In genomic region chr12:153080-153746, GRCh38 we compare ENCODE assay signal across 8 cellular contexts.
DNase-seq lines count a peak whose midpoint lies in the region; ATAC-seq and TF ChIP-seq lines count a peak whose summit lies in the region.

No MANE protein-coding gene starts in this region.

- peaks cover 8% of the 10 kb centered on the region for H3K27me3 Mint-ChIP-seq in activated T-cell treated with anti-CD3 and anti-CD28 coated beads, Interleukin-2, amount 50 U/mL, for 72 hours (ENCODE audit: low read depth)

- TF ChIP-seq RAD21 in Ishikawa (IDR thresholded peaks at IDR 0.05; ENCODE audit: low read depth), result peak; percentile 68

- intact Hi-C loops in PC-3 (cut with micrococcal nuclease), result no loop called here
- intact Hi-C loops in psoas muscle (cut with DNase I), result no loop called here

- H3K79me2 ChIP-seq in PC-3 (ENCODE audit: low read length), result no peaks in the 10 kb centered on the region

- H3K4me3 Mint-ChIP-seq in activated T-cell treated with anti-CD3 and anti-CD28 coated beads, Interleukin-2, amount 50 U/mL, for 72 hours, result no peak overlapping the region

- H3K36me3 ChIP-seq in PC-3 (ENCODE audit: low read depth, low read length) (no peaks in the 10 kb centered on the region; the same call in 1 of the 2 replicates), psoas muscle (ENCODE audit: insufficient read depth in 1 of 2, low read depth in 1 of 2) (no peaks in the 10 kb centered on the region)

- H2AFZ ChIP-seq in PC-3 (ENCODE audit: low read length), result no peak overlapping the region

- H3K27ac ChIP-seq in PC-3 (ENCODE audit: low read length) (no peak overlapping the region), psoas muscle (no peak overlapping the region)

- TF ChIP-seq CTCF in GM12875 (IDR thresholded peaks at IDR 0.05; ENCODE audit: borderline replicate concordance, insufficient read depth, low read depth, low read length), result peak; percentile 90
- TF ChIP-seq CTCF in PC-3 (conservative IDR thresholded peaks at IDR 0.05; ENCODE audit: low read depth, low read length), result peak; percentile 83
- peak; percentile 34 for TF ChIP-seq CTCF in psoas muscle (IDR thresholded peaks at IDR 0.05)

- H3K4me1 ChIP-seq in PC-3 (ENCODE audit: insufficient read depth, low read length) (no peaks in the 10 kb centered on the region), psoas muscle (no peaks in the 10 kb centered on the region)

- 14 to 17% (median 17%) methylated on average over 11 of the region's 11 CpGs for WGBS in psoas muscle, 3 donors

- TF ChIP-seq EP300 in Ishikawa (IDR thresholded peaks at IDR 0.05; ENCODE audit: borderline replicate concordance), result no peak

- CTCF ChIA-PET in PC-3 (lab: Charles Lee), result no interaction called here

- no peaks in the 10 kb centered on the region for H3F3A ChIP-seq in PC-3 (ENCODE audit: low read length, unreplicated experiment)

- no peaks in the 10 kb centered on the region for H3K4me1 Mint-ChIP-seq in activated T-cell treated with anti-CD3 and anti-CD28 coated beads, Interleukin-2, amount 50 U/mL, for 72 hours (ENCODE audit: low read depth)

- no peaks in the 10 kb centered on the region for H3K36me3 Mint-ChIP-seq in activated T-cell treated with anti-CD3 and anti-CD28 coated beads, Interleukin-2, amount 50 U/mL, for 72 hours (ENCODE audit: insufficient read depth in 2 of 2)

- no peaks in the 10 kb centered on the region for H3K9me2 ChIP-seq in PC-3 (replicated peaks; ENCODE audit: low read length)

- no peak overlapping the region for H3K4me2 ChIP-seq in PC-3 (ENCODE audit: low read length)

- no TSS peak for BruUV-seq in PC-3 (replicated peaks; lab: Mats Ljungman, UMichigan)

- no peaks in the 10 kb centered on the region for H4K20me1 ChIP-seq in PC-3 (ENCODE audit: low read length)

- DNase-seq in PC-3, result peak; percentile 63
- DNase-seq in activated T-cell treated with anti-CD3 and anti-CD28 coated beads, Interleukin-2, amount 50 U/mL, for 72 hours, result peak; percentile 67 to 68
- DNase-seq in glomerular visceral epithelial cell (ENCODE audit: extremely low spot score), result peak; percentile 61
- DNase-seq in psoas muscle, result peak; percentile 47 to 64
- DNase-seq in epidermal melanocyte (ENCODE audit: insufficient read length, low spot score), result no peak

- H3K27me3 ChIP-seq in PC-3 (ENCODE audit: low read length) (peaks cover 23% of the 10 kb centered on the region), psoas muscle (ENCODE audit: insufficient read depth in 3 of 3, low read length in 2 of 3) (peaks cover 0 to 8% (median 4%) of the 10 kb centered on the region in 3 donors)

- H3K4me3 ChIP-seq in GM12875 (ENCODE audit: low read depth, low read length) (no peak overlapping the region), PC-3 (ENCODE audit: low read length) (no peak overlapping the region), psoas muscle (no peak overlapping the region)

- H3K27ac Mint-ChIP-seq in activated T-cell treated with anti-CD3 and anti-CD28 coated beads, Interleukin-2, amount 50 U/mL, for 72 hours, result no peak overlapping the region

- H3K9ac ChIP-seq in PC-3 (ENCODE audit: low read length), result no peak overlapping the region

- POLR2A ChIA-PET in PC-3 (lab: Charles Lee; ENCODE audit: unreplicated experiment), result interaction anchor here (0.5 kb wide), 1 partner anchor 598 kb away, joined by 3 read pairs; no protein-coding TSS in a partner anchor

- no peaks in the 10 kb centered on the region for H3K9me3 Mint-ChIP-seq in activated T-cell treated with anti-CD3 and anti-CD28 coated beads, Interleukin-2, amount 50 U/mL, for 72 hours

- ATAC-seq in PC-3, result peak; percentile 84
- ATAC-seq in activated T-cell treated with anti-CD3 and anti-CD28 coated beads, Interleukin-2, amount 50 U/mL, for 72 hours (replicated peaks in 1 of 2), result peak; percentile 90 to 91
- peak; percentile 52 to 77 (median 70) for ATAC-seq in psoas muscle
- ATAC-seq in HG03196 (IDR thresholded peaks at IDR 0.05; ENCODE audit: unreplicated experiment), result no peak

- H3K9me3 ChIP-seq in PC-3 (ENCODE audit: low read length) (no peaks in the 10 kb centered on the region), psoas muscle (no peaks in the 10 kb centered on the region)

TF ChIP-seq in Ishikawa, 13 proteins besides CTCF, POLR2A, EP300 and RAD21:
- TF ChIP-seq TEAD4 (IDR thresholded peaks at IDR 0.05), result no peak
- no peak for TF ChIP-seq NFIC (IDR thresholded peaks at IDR 0.05)
- no peak for TF ChIP-seq ZBTB7A (IDR thresholded peaks at IDR 0.05; ENCODE audit: low read depth)
- TF ChIP-seq EGR1 (IDR thresholded peaks at IDR 0.05), result no peak

Comparison
In these comparisons a context has a peak if more than half of its experiments do, and no peak if none do; other contexts are left out.
1. CTCF ChIP-seq: peak in every context shown above with its lines; median percentile 90 in GM12875; 83 in PC-3; 34 in psoas muscle.